8 cellular contexts compared by ENCODE assay signal in the genomic region with DNA sequence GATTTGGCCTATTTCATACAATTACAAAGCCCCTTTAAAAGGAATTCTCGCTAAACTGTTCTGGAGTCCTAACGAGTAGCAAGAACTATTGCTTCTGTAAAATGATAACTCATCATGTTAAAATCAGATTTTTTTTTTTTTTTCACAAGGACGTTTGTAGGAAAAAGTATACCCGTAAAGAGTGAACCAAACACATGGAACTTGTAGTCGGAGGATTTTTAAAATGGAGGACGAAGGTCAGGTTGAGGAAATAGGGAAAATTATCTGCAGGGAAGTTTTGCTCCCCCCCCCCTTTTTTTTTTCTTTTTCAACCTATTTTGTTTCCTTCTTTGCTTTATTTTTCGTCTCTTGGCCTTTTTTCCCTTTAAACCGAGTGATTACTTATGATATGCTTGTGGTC. TPM values are rescaled to one million over a fixed set of nuclear protein-coding genes. Genes with fewer than 3 reads are reported as not detected.
A peak's percentile ranks its signal among the peaks of the same experiment; 100 is the strongest.
DNase-seq lines count a peak whose midpoint lies in the region; ATAC-seq lines count a peak whose summit lies in the region.

No MANE protein-coding gene starts in this region.

- H3K27ac ChIP-seq in HUES6 (ENCODE audit: low read depth, low read length), result peak overlapping the region; percentile 77
- no peak overlapping the region for H3K27ac ChIP-seq in iPS DF 6.9 (ENCODE audit: low read length)

- H3K36me3 Mint-ChIP-seq in activated CD4-positive, alpha-beta memory T cell treated with anti-CD3 and anti-CD28 coated beads for 36 hours, result peaks cover 37% of the 10 kb centered on the region
- H3K36me3 Mint-ChIP-seq in stimulated activated naive B cell treated with anti-CD40 and anti-IgM and Interleukin-4, amounts not matched to agents 10 μg/mL and 1 μg/mL and 100 μg/mL, for 72 hours, result peaks cover 37 to 38% of the 10 kb centered on the region in 2 donors

- CTCF ChIA-PET in activated CD4-positive, alpha-beta memory T cell treated with anti-CD3 and anti-CD28 coated beads for 36 hours (lab: Charles Lee), result interaction anchor here (1.1 kb wide), 1 partner anchor 37 kb away, joined by 3 read pairs; no protein-coding TSS in a partner anchor

- H3K9me3 ChIP-seq in HUES6 (ENCODE audit: control insufficient read depth, insufficient read depth, low read depth, low read length), result 0 out of 2 replicates have a peak, but pooled peaks cover 3% of the 10 kb centered on the region
- no peaks in the 10 kb centered on the region for H3K9me3 ChIP-seq in iPS DF 6.9 (ENCODE audit: control insufficient read depth, insufficient read depth, low read length)

- H3K27me3 Mint-ChIP-seq in activated CD4-positive, alpha-beta memory T cell treated with anti-CD3 and anti-CD28 coated beads for 36 hours, result no peaks in the 10 kb centered on the region
- no peaks in the 10 kb centered on the region for H3K27me3 Mint-ChIP-seq in stimulated activated naive B cell treated with anti-CD40 and anti-IgM and Interleukin-4, amounts not matched to agents 10 μg/mL and 1 μg/mL and 100 μg/mL, for 72 hours

- DNase-seq in CD1c-positive myeloid dendritic cell (ENCODE audit: extremely low spot score) (peak; percentile 24), iPS DF 6.9 (ENCODE audit: low read depth, low spot score) (no peak), amniotic stem cell (lab: John Stamatoyannopoulos, UW) (no peak), midbrain (lab: John Stamatoyannopoulos, UW) (no peak)
- DNase-seq in activated CD4-positive, alpha-beta memory T cell treated with anti-CD3 and anti-CD28 coated beads for 36 hours, result no peak
- DNase-seq in stimulated activated naive B cell treated with anti-CD40 and anti-IgM and Interleukin-4, amounts not matched to agents 10 μg/mL and 1 μg/mL and 100 μg/mL, for 72 hours, result no peak
- no peak for DNase-seq in stimulated activated naive CD4-positive, alpha-beta T cell (lab: John Stamatoyannopoulos, UW)

- peak overlapping the region; percentile 92 for H3K4me3 Mint-ChIP-seq in activated CD4-positive, alpha-beta memory T cell treated with anti-CD3 and anti-CD28 coated beads for 36 hours
- H3K4me3 Mint-ChIP-seq in stimulated activated naive B cell treated with anti-CD40 and anti-IgM and Interleukin-4, amounts not matched to agents 10 μg/mL and 1 μg/mL and 100 μg/mL, for 72 hours, result peak overlapping the region; percentile 95 to 98

- H3K27me3 ChIP-seq in HUES6 (ENCODE audit: control insufficient read depth, insufficient read depth, low read length), result no peaks in the 10 kb centered on the region
- H3K27me3 ChIP-seq in iPS DF 6.9 (ENCODE audit: control insufficient read depth, insufficient read depth, low read length), result no peaks in the 10 kb centered on the region

- no CpG with 5 or more reads among the region's 8 CpGs for WGBS in iPS DF 6.9 (ENCODE audit: insufficient coverage, insufficient read length)

- peak overlapping the region; percentile 91 for H3K9ac ChIP-seq in HUES6 (ENCODE audit: low read length)

- H3K4me1 ChIP-seq in HUES6 (ENCODE audit: control insufficient read depth, insufficient read depth, low read length), result peaks cover 25% of the 10 kb centered on the region
- peaks cover 2% of the 10 kb centered on the region; the same call in 1 of the 2 replicates for H3K4me1 ChIP-seq in iPS DF 6.9 (ENCODE audit: control insufficient read depth, insufficient read depth, low read length)

- peak overlapping the region; percentile 94 for H3K27ac Mint-ChIP-seq in activated CD4-positive, alpha-beta memory T cell treated with anti-CD3 and anti-CD28 coated beads for 36 hours
- H3K27ac Mint-ChIP-seq in stimulated activated naive B cell treated with anti-CD40 and anti-IgM and Interleukin-4, amounts not matched to agents 10 μg/mL and 1 μg/mL and 100 μg/mL, for 72 hours, result peak overlapping the region; percentile 99

- H3K36me3 ChIP-seq in HUES6 (ENCODE audit: control insufficient read depth, insufficient read depth, low read length) (peaks cover 23% of the 10 kb centered on the region), iPS DF 6.9 (ENCODE audit: control insufficient read depth, insufficient read depth, low read length) (no peaks in the 10 kb centered on the region)

- intact Hi-C loops in activated CD4-positive, alpha-beta memory T cell treated with anti-CD3 and anti-CD28 coated beads for 36 hours (cut with micrococcal nuclease), result loop anchor here (2.0 kb wide), 3 partner anchors 101 to 323 kb away; partner anchors contain the start of gene TTC17

- H3K9me3 Mint-ChIP-seq in activated CD4-positive, alpha-beta memory T cell treated with anti-CD3 and anti-CD28 coated beads for 36 hours, result peaks cover 17% of the 10 kb centered on the region
- H3K9me3 Mint-ChIP-seq in stimulated activated naive B cell treated with anti-CD40 and anti-IgM and Interleukin-4, amounts not matched to agents 10 μg/mL and 1 μg/mL and 100 μg/mL, for 72 hours, result peaks cover 3 to 7% of the 10 kb centered on the region in 2 donors

- POLR2A ChIA-PET in activated CD4-positive, alpha-beta memory T cell treated with anti-CD3 and anti-CD28 coated beads for 36 hours (lab: Charles Lee), result no interaction called here

- ATAC-seq in stimulated activated naive B cell treated with anti-CD40 and anti-IgM and Interleukin-4, amounts not matched to agents 10 μg/mL and 1 μg/mL and 100 μg/mL, for 72 hours (replicated peaks), result no peak

- H3K4me3 ChIP-seq in HUES6 (ENCODE audit: low read depth, low read length) (peak overlapping the region; percentile 74), iPS DF 6.9 (ENCODE audit: low read length) (peak overlapping the region; percentile 82; the same call in 1 of the 2 replicates)

- H3K4me1 Mint-ChIP-seq in activated CD4-positive, alpha-beta memory T cell treated with anti-CD3 and anti-CD28 coated beads for 36 hours (ENCODE audit: low read depth), result peaks cover 34% of the 10 kb centered on the region
- H3K4me1 Mint-ChIP-seq in stimulated activated naive B cell treated with anti-CD40 and anti-IgM and Interleukin-4, amounts not matched to agents 10 μg/mL and 1 μg/mL and 100 μg/mL, for 72 hours, result peaks cover 15 to 31% of the 10 kb centered on the region in 2 donors

RNA-seq across cellular contexts. Expression of gene HSD17B12, which starts 1.0 kb away (rescaled TPM):
- total RNA-seq in activated CD4-positive, alpha-beta memory T cell treated with anti-CD3 and anti-CD28 coated beads for 36 hours, result 10 to 100 TPM; 32.8 to 35.3 TPM
